Comparison of ENCODE assay signal across 9 cellular contexts in genomic region chr2:157363612-157364101, GRCh38.
A peak's percentile ranks its signal among the peaks of the same experiment; 100 is the strongest.
DNase-seq lines count a peak whose midpoint lies in the region; ATAC-seq lines count a peak whose summit lies in the region.
"Had no signal": no experiment of that assay in that cellular context is flagged by ENCODE, and none has a peak within 500 bp of the region (broad histone marks: within the 10 kb centered on the region; RNA-seq: fewer than 3 reads in every experiment).

No MANE protein-coding gene starts in this region.

- DNase-seq in GM04504 (ENCODE audit: low read depth) (peak; percentile 81), glomerular visceral epithelial cell (ENCODE audit: extremely low spot score) (peak; percentile 44), NK-92 (lab: John Stamatoyannopoulos, UW; ENCODE audit: unreplicated experiment) (no peak), NCI-H1092 treated with DMSO at 0.1 percent for 48 hours (lab: John Stamatoyannopoulos, UW) (no peak)
- DNase-seq in stimulated activated CD4-positive, alpha-beta T cell treated with anti-CD3 and anti-CD28 coated beads, Interleukin-1b, Interleukin-23, amount 100 ng/mL, for 48 hours = no peak
- DNase-seq in stimulated activated naive CD4-positive, alpha-beta T cell treated with Interleukin-2 at 50 U/mL for 16 hours (lab: John Stamatoyannopoulos, UW) = no peak
- DNase-seq: amygdala had no signal

- ATAC-seq in GM21360 (IDR thresholded peaks at IDR 0.05; ENCODE audit: unreplicated experiment) (peak; percentile 40), HG03280 (IDR thresholded peaks at IDR 0.05; ENCODE audit: unreplicated experiment) (peak; percentile 39)

Comparison
In these comparisons a context has a peak if more than half of its experiments do, and no peak if none do; other contexts are left out.
1. DNase-seq: peak in GM04504 (single experiment) and glomerular visceral epithelial cell (single experiment); none in stimulated activated CD4-positive, alpha-beta T cell treated with anti-CD3 and anti-CD28 coated beads, Interleukin-1b, Interleukin-23, amount 100 ng/mL, for 48 hours (single experiment), NK-92 (single experiment), stimulated activated naive CD4-positive, alpha-beta T cell treated with Interleukin-2 at 50 U/mL for 16 hours (single experiment) and NCI-H1092 treated with DMSO at 0.1 percent for 48 hours (single experiment).